ENCODE assay signal across 9 cellular contexts in genomic region chr4:2042947-2043395, GRCh38. TPM values are rescaled to one million over a fixed set of nuclear protein-coding genes. Genes with fewer than 3 reads are reported as not detected.
A peak's percentile ranks its signal among the peaks of the same experiment; 100 is the strongest.
DNase-seq lines count a peak whose midpoint lies in the region; ATAC-seq and TF ChIP-seq lines count a peak whose summit lies in the region.
"Had no signal": no experiment of that assay in that cellular context is flagged by ENCODE, and none has a peak within 500 bp of the region (broad histone marks: within the 10 kb centered on the region; RNA-seq: fewer than 3 reads in every experiment).

No MANE protein-coding gene starts in this region.

- BruUV-seq in Caco-2 (replicated peaks; lab: Mats Ljungman, UMichigan), result no TSS peak

- no peak overlapping the region for H3K27ac Mint-ChIP-seq in Caco-2 (ENCODE audit: unreplicated experiment)

- H3K9me3 ChIP-seq in Caco-2 (no peaks in the 10 kb centered on the region), Loucy (ENCODE audit: insufficient read depth, low read depth, low read length) (no peaks in the 10 kb centered on the region)
- no peaks in the 10 kb centered on the region for H3K9me3 ChIP-seq in effector memory CD4-positive, alpha-beta T cell (ENCODE audit: control insufficient read depth, low read length)
- H3K9me3 ChIP-seq: right atrium auricular region had no signal

- peak overlapping the region; percentile 31 for H3K4me2 ChIP-seq in Loucy (ENCODE audit: low read depth, low read length, poor library complexity, severe bottlenecking)

- peaks cover 4% of the 10 kb centered on the region; the same call in 1 of the 2 replicates for H3K4me1 ChIP-seq in Caco-2
- no peaks in the 10 kb centered on the region for H3K4me1 ChIP-seq in Loucy (ENCODE audit: insufficient read depth, low read length, poor library complexity, severe bottlenecking)
- H3K4me1 ChIP-seq in effector memory CD4-positive, alpha-beta T cell (ENCODE audit: control insufficient read depth, insufficient read depth, low read length, poor library complexity, severe bottlenecking), result peaks cover 17% of the 10 kb centered on the region

- H3K4me1 Mint-ChIP-seq in Caco-2 (ENCODE audit: low read depth, unreplicated experiment), result no peaks in the 10 kb centered on the region

- no peaks in the 10 kb centered on the region for H4K20me1 ChIP-seq in Loucy (ENCODE audit: insufficient read depth, low read length, poor library complexity, severe bottlenecking)

- intact Hi-C loops in Caco-2 (cut with micrococcal nuclease; ENCODE audit: unreplicated experiment), result no loop called here

- H3K27me3 ChIP-seq in Caco-2 (replicated peaks; ENCODE audit: control insufficient read depth, insufficient read depth, low read length) (no peaks in the 10 kb centered on the region), Loucy (ENCODE audit: insufficient read depth, low read length, poor library complexity, severe bottlenecking) (no peaks in the 10 kb centered on the region)
- H3K27me3 ChIP-seq in effector memory CD4-positive, alpha-beta T cell (replicated peaks; ENCODE audit: control insufficient read depth, insufficient read depth, low read length, poor library complexity, severe bottlenecking), result peaks cover 19% of the 10 kb centered on the region

- H3K36me3 ChIP-seq in Caco-2 (ENCODE audit: control insufficient read depth, insufficient read depth, low read length) (no peaks in the 10 kb centered on the region), Loucy (ENCODE audit: insufficient read depth, low read length) (no peaks in the 10 kb centered on the region)
- no peaks in the 10 kb centered on the region for H3K36me3 ChIP-seq in effector memory CD4-positive, alpha-beta T cell (ENCODE audit: control insufficient read depth, insufficient read depth, low read length)
- H3K36me3 ChIP-seq: right atrium auricular region had no signal

- peaks cover 6% of the 10 kb centered on the region for H3K36me3 Mint-ChIP-seq in Caco-2 (ENCODE audit: insufficient read depth, unreplicated experiment)

- CTCF ChIA-PET in Caco-2 (lab: Charles Lee), result no interaction called here

- no peak for ATAC-seq in omental fat pad (ENCODE audit: low FRiP score)

- DNase-seq in Caco-2, result no peak
- DNase-seq in effector memory CD4-positive, alpha-beta T cell, result no peak
- DNase-seq in omental fat pad (ENCODE audit: low spot score), result peak; percentile 3
- no peak for DNase-seq in activated gamma-delta T cell (lab: John Stamatoyannopoulos, UW)
- DNase-seq in central memory CD4-positive, alpha-beta T cell, result no peak
- DNase-seq in NCI-H1694 treated with DMSO at 0.1 percent for 48 hours (lab: John Stamatoyannopoulos, UW), result no peak
- DNase-seq in NCI-H345 (lab: John Stamatoyannopoulos, UW), result no peak

- peak overlapping the region; percentile 85 for H3K4me3 Mint-ChIP-seq in Caco-2 (ENCODE audit: unreplicated experiment)

- POLR2A ChIA-PET in Caco-2 (lab: Charles Lee), result no interaction called here

- no peaks in the 10 kb centered on the region for H3K27me3 Mint-ChIP-seq in Caco-2 (ENCODE audit: insufficient read depth, unreplicated experiment)

- no peaks in the 10 kb centered on the region for H3F3A ChIP-seq in Loucy (ENCODE audit: low read depth)

- no peak overlapping the region for H3K27ac ChIP-seq in effector memory CD4-positive, alpha-beta T cell (ENCODE audit: insufficient read depth, low read length, poor library complexity, severe bottlenecking)
- H3K27ac ChIP-seq: right atrium auricular region had no signal

- H3K9ac ChIP-seq in Loucy (ENCODE audit: low read depth, low read length, poor library complexity, severe bottlenecking), result no peak overlapping the region

- H3K4me3 ChIP-seq in Caco-2 (ENCODE audit: low read depth, low read length) (peak overlapping the region; percentile 87), Loucy (ENCODE audit: low read length, poor library complexity, severe bottlenecking) (peak overlapping the region; percentile 59)
- H3K4me3 ChIP-seq in effector memory CD4-positive, alpha-beta T cell (ENCODE audit: insufficient read depth, low read depth, low read length, poor library complexity, severe bottlenecking), result peak overlapping the region; percentile 78

- H3K9me2 ChIP-seq in Loucy (replicated peaks; ENCODE audit: low read depth, low read length), result no peaks in the 10 kb centered on the region

- no peak overlapping the region for H2AFZ ChIP-seq in Loucy (ENCODE audit: low read length)

- H3K9me3 Mint-ChIP-seq in Caco-2 (ENCODE audit: unreplicated experiment), result no peaks in the 10 kb centered on the region

- H3K79me2 ChIP-seq in Loucy (ENCODE audit: insufficient read depth, low read length), result no peaks in the 10 kb centered on the region

- TF ChIP-seq CTCF in Caco-2 (IDR thresholded peaks at IDR 0.05; ENCODE audit: insufficient read depth in 1 of 2, low read depth in 1 of 2, low read length in 1 of 2, severe bottlenecking in 1 of 2, unreplicated experiment in 1 of 2), result no peak
- TF ChIP-seq CTCF in Loucy (conservative IDR thresholded peaks at IDR 0.05; ENCODE audit: low read length), result no peak
- TF ChIP-seq CTCF in omental fat pad (IDR thresholded peaks at IDR 0.05), result no peak

RNA-seq across cellular contexts. Expression of gene NAT8L, which starts 16.2 kb away (rescaled TPM):
- total RNA-seq in Caco-2 (2022) (6.2 and 6.6 TPM in 2 replicates), omental fat pad (10 to 100 TPM in 3 of 4 donors, 1 to 10 TPM in 1; 7.3 to 39.0 (median 14.1) TPM)

RNA-seq across cellular contexts. Expression of gene NELFA, which starts 34.2 kb away (rescaled TPM):
- total RNA-seq in Caco-2 (2022), result 47.7 and 53.0 TPM in 2 replicates
- total RNA-seq in omental fat pad, result 10 to 100 TPM in 3 of 4 donors, 1 to 10 TPM in 1; 8.2 to 17.7 (median 13.9) TPM
